Comparison of ENCODE assay signal across 8 cellular contexts in the genomic region with DNA sequence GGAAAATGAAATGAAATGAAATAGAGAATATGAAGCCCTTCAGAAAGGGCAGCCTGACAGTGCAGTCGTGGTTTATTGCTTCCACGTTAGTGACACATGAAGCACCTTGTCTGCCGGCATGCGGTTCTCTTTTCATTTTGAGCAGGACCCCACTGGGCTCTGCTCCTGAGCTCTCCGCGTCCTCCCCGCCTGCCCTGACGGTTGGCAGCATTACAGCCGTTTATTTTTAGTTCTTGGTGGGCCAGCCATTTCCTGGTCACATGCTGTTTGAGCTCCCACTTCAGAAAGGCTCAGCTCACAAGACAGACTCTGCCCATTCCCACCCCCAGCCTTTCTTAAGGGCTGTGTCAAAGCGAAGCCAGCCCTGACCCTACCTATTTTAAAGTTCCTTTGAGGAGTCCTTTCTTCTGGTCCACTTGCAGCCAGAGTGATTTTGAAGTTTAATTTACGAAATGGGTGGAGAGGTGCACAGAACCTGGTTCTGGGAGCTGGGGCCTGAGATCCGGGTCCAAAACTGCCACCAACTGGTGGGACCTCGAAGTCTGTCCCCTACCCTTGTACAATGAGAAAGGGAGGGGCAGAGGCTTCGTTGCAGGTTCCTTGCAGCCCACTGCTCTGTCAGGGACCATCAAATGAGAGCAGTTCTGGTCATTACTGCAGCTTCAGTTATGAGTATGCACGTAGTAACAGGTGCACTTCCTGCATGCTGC.
DNase-seq lines count a peak whose midpoint lies in the region; ATAC-seq and TF ChIP-seq lines count a peak whose summit lies in the region.

No MANE protein-coding gene starts in this region.

- DNase-seq in NCI-H1694 treated with DMSO at 0.1 percent for 48 hours (lab: John Stamatoyannopoulos, UW) = peak; percentile 18
- no peak for DNase-seq in NCI-H1694 (lab: John Stamatoyannopoulos, UW)
- DNase-seq in activated naive CD8-positive, alpha-beta T cell treated with anti-CD3 and anti-CD28 coated beads, Interleukin-2, amount 10 ng/mL, durations not matched to agents 7 days and 5 days = no peak
- no peak for DNase-seq in UCSD-AML1 (lab: John Stamatoyannopoulos, UW; ENCODE audit: unreplicated experiment)
- no peak for DNase-seq in COLO829 (ENCODE audit: low spot score)
- DNase-seq in HEK293T (ENCODE audit: extremely low spot score) = no peak

- H3K27me3 Mint-ChIP-seq in activated naive CD8-positive, alpha-beta T cell treated with anti-CD3 and anti-CD28 coated beads, Interleukin-2, amount 10 ng/mL, durations not matched to agents 7 days and 5 days = peaks cover 6% of the 10 kb centered on the region
- H3K27me3 Mint-ChIP-seq in nephron (ENCODE audit: low read depth) = peaks cover 4% of the 10 kb centered on the region

- peak overlapping the region; percentile 55 for H3K27ac Mint-ChIP-seq in activated naive CD8-positive, alpha-beta T cell treated with anti-CD3 and anti-CD28 coated beads, Interleukin-2, amount 10 ng/mL, durations not matched to agents 7 days and 5 days
- H3K27ac Mint-ChIP-seq in nephron = peak overlapping the region in 2 of 3 experiments; percentile 50 to 62

- H3K9me3 Mint-ChIP-seq in activated naive CD8-positive, alpha-beta T cell treated with anti-CD3 and anti-CD28 coated beads, Interleukin-2, amount 10 ng/mL, durations not matched to agents 7 days and 5 days = peaks cover 2% of the 10 kb centered on the region
- H3K9me3 Mint-ChIP-seq in nephron = peaks cover 3% of the 10 kb centered on the region

- H3K36me3 Mint-ChIP-seq in activated naive CD8-positive, alpha-beta T cell treated with anti-CD3 and anti-CD28 coated beads, Interleukin-2, amount 10 ng/mL, durations not matched to agents 7 days and 5 days = no peaks in the 10 kb centered on the region
- no peaks in the 10 kb centered on the region for H3K36me3 Mint-ChIP-seq in nephron (ENCODE audit: low read depth)

- no peak for TF ChIP-seq CTCF in nephron (IDR thresholded peaks at IDR 0.05; ENCODE audit: unreplicated experiment in 3 of 3)

- no peak overlapping the region for H3K4me3 Mint-ChIP-seq in activated naive CD8-positive, alpha-beta T cell treated with anti-CD3 and anti-CD28 coated beads, Interleukin-2, amount 10 ng/mL, durations not matched to agents 7 days and 5 days
- no peak overlapping the region for H3K4me3 Mint-ChIP-seq in nephron

- CTCF ChIA-PET in HEK293T (lab: Yijun Ruan, JAX) = interaction anchor here (0.8 kb wide), 1 partner anchor 17 kb away, joined by 3 read pairs; no protein-coding TSS in a partner anchor

- peak; percentile 60 for ATAC-seq in HG03095 (IDR thresholded peaks at IDR 0.05; ENCODE audit: unreplicated experiment)
- ATAC-seq in activated naive CD8-positive, alpha-beta T cell treated with anti-CD3 and anti-CD28 coated beads, Interleukin-2, amount 10 ng/mL, durations not matched to agents 7 days and 5 days (ENCODE audit: low read depth) = peak; percentile 65

- H3K4me1 Mint-ChIP-seq in activated naive CD8-positive, alpha-beta T cell treated with anti-CD3 and anti-CD28 coated beads, Interleukin-2, amount 10 ng/mL, durations not matched to agents 7 days and 5 days = peaks cover 17% of the 10 kb centered on the region
- H3K4me1 Mint-ChIP-seq in nephron = peaks cover 31% of the 10 kb centered on the region

- POLR2A ChIA-PET in activated naive CD8-positive, alpha-beta T cell treated with anti-CD3 and anti-CD28 coated beads, Interleukin-2, amount 10 ng/mL, durations not matched to agents 7 days and 5 days (lab: Charles Lee) = interaction anchor here (0.9 kb wide), 1 partner anchor 91 kb away, joined by 3 read pairs; no protein-coding TSS in a partner anchor
- POLR2A ChIA-PET in HEK293T (lab: Yijun Ruan, JAX) = interaction anchor here (1.0 kb wide), 1 partner anchor 82 kb away, joined by 3 read pairs; no protein-coding TSS in a partner anchor

TF ChIP-seq in HEK293T, 16 proteins besides CTCF, POLR2A, EP300 and RAD21:
- no peak for TF ChIP-seq NFRKB (IDR thresholded peaks at IDR 0.05)
- TF ChIP-seq CTBP1 (IDR thresholded peaks at IDR 0.05; ENCODE audit: borderline replicate concordance) = no peak
- no peak for TF ChIP-seq L3MBTL2 (conservative IDR thresholded peaks at IDR 0.05)
- TF ChIP-seq FOXM1 (IDR thresholded peaks at IDR 0.05; ENCODE audit: borderline replicate concordance) = no peak
- TF ChIP-seq SUZ12 (IDR thresholded peaks at IDR 0.05) = no peak
- TF ChIP-seq LEF1 (IDR thresholded peaks at IDR 0.05; ENCODE audit: borderline replicate concordance) = no peak
- TF ChIP-seq, protein P1, sequence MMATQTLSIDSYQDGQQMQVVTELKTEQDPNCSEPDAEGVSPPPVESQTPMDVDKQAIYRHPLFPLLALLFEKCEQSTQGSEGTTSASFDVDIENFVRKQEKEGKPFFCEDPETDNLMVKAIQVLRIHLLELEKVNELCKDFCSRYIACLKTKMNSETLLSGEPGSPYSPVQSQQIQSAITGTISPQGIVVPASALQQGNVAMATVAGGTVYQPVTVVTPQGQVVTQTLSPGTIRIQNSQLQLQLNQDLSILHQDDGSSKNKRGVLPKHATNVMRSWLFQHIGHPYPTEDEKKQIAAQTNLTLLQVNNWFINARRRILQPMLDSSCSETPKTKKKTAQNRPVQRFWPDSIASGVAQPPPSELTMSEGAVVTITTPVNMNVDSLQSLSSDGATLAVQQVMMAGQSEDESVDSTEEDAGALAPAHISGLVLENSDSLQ (IDR thresholded peaks at IDR 0.05) = no peak
- TF ChIP-seq FOXK2 (IDR thresholded peaks at IDR 0.05) = no peak
- no peak for TF ChIP-seq FOXA1 (IDR thresholded peaks at IDR 0.05)
- no peak for TF ChIP-seq TARDBP (IDR thresholded peaks at IDR 0.05)
- no peak for TF ChIP-seq SP1 (IDR thresholded peaks at IDR 0.05)
- no peak for TF ChIP-seq ELF4 (IDR thresholded peaks at IDR 0.05)
- TF ChIP-seq BHLHE40 (IDR thresholded peaks at IDR 0.05; ENCODE audit: borderline replicate concordance) = no peak
- TF ChIP-seq ARNT (IDR thresholded peaks at IDR 0.05) = no peak
- TF ChIP-seq HDGF (IDR thresholded peaks at IDR 0.05; ENCODE audit: borderline replicate concordance) = no peak
- no peak for TF ChIP-seq ZNF384 (IDR thresholded peaks at IDR 0.05)
